15 cellular contexts compared by ENCODE assay signal in genomic region chr15:80483656-80484055, GRCh38.
A peak's percentile ranks its signal among the peaks of the same experiment; 100 is the strongest.
DNase-seq lines count a peak whose midpoint lies in the region; ATAC-seq and TF ChIP-seq lines count a peak whose summit lies in the region.
"Had no signal": no experiment of that assay in that cellular context is flagged by ENCODE, and none has a peak within 500 bp of the region (broad histone marks: within the 10 kb centered on the region; RNA-seq: fewer than 3 reads in every experiment).

No MANE protein-coding gene starts in this region.

- peak; percentile 4 for ATAC-seq in left ventricle myocardium superior
- no peak for ATAC-seq in GM18502 (IDR thresholded peaks at IDR 0.05; ENCODE audit: poor library complexity, unreplicated experiment)
- no peak for ATAC-seq in HG03159 (IDR thresholded peaks at IDR 0.05; ENCODE audit: unreplicated experiment)

- no peak overlapping the region for H2BK12ac ChIP-seq in neuronal stem cell (ENCODE audit: low read length)

- no peak overlapping the region for H3K18ac ChIP-seq in neuronal stem cell (ENCODE audit: low read length)

- H3K4me2 ChIP-seq in neuronal stem cell (ENCODE audit: insufficient read depth, low read length, poor library complexity, severe bottlenecking) = no peak overlapping the region

- H3K14ac ChIP-seq in neuronal stem cell (ENCODE audit: low read length) = no peak overlapping the region

- TF ChIP-seq CTCF in left ventricle myocardium inferior (IDR thresholded peaks at IDR 0.05; ENCODE audit: borderline replicate concordance) = no peak

- intact Hi-C loops in left ventricle myocardium superior (cut with micrococcal nuclease) (no loop called here), left ventricle myocardium inferior (cut with micrococcal nuclease) (no loop called here)

- H3K9me3 ChIP-seq in left ventricle myocardium inferior (replicated peaks) = no peaks in the 10 kb centered on the region
- H3K9me3 ChIP-seq in neuronal stem cell (replicated peaks in 1 of 2; ENCODE audit: control insufficient read depth in 2 of 2, insufficient read depth in 1 of 2, low read depth in 1 of 2, low read length in 2 of 2) = no peaks in the 10 kb centered on the region
- H3K9me3 ChIP-seq: HAP-1, Peyer's patch had no signal

- peak overlapping the region; percentile 64 for H3K9ac ChIP-seq in neuronal stem cell (ENCODE audit: low read depth, low read length, poor library complexity)

- H3K79me1 ChIP-seq in neuronal stem cell (ENCODE audit: low read depth, low read length) = no peaks in the 10 kb centered on the region

- no peak overlapping the region for H2BK15ac ChIP-seq in neuronal stem cell (ENCODE audit: low read length)

- DNase-seq in left ventricle myocardium superior (no peak), left ventricle myocardium inferior (no peak), fibroblast of gingiva (ENCODE audit: low read depth) (peak; percentile 31), neuronal stem cell (ENCODE audit: low spot score) (no peak), HuH-7.5 (ENCODE audit: low spot score) (no peak)
- no peak for DNase-seq in stimulated activated CD4-positive, alpha-beta T cell treated with anti-CD3 and anti-CD28 coated beads, Interleukin-1b, Interleukin-23, amount 100 ng/mL, for 48 hours
- DNase-seq: C1 segment of cervical spinal cord, NCI-H1436 treated with DMSO at 0.1 percent for 48 hours, NCI-H2081, NCI-H226, Peyer's patch, Right ventricle myocardium superior had no signal

- no CpG with 5 or more reads among the region's 3 CpGs for WGBS in neuronal stem cell (ENCODE audit: extremely low coverage in 2 of 2, insufficient read length in 2 of 2, insufficient replicate concordance in 1 of 2), 2 donors

- H3K27me3 ChIP-seq in left ventricle myocardium inferior (ENCODE audit: low read depth) (no peaks in the 10 kb centered on the region), neuronal stem cell (ENCODE audit: control insufficient read depth in 3 of 3, insufficient read depth in 3 of 3, low read depth in 1 of 3, low read length in 3 of 3) (no peaks in the 10 kb centered on the region)
- H3K27me3 ChIP-seq: Peyer's patch had no signal

- no peak overlapping the region for H3K4me3 ChIP-seq in left ventricle myocardium inferior
- no peak overlapping the region for H3K4me3 ChIP-seq in neuronal stem cell (ENCODE audit: low read length in 2 of 2)
- H3K4me3 ChIP-seq: HAP-1, Peyer's patch had no signal

- H3K36me3 ChIP-seq in left ventricle myocardium inferior (no peaks in the 10 kb centered on the region), neuronal stem cell (replicated peaks in 1 of 2; ENCODE audit: control insufficient read depth in 2 of 2, insufficient read depth in 2 of 2, low read length in 2 of 2) (peaks cover 19 to 91% of the 10 kb centered on the region in 2 donors)
- H3K36me3 ChIP-seq: HAP-1, Peyer's patch had no signal

- no peak overlapping the region for H2BK120ac ChIP-seq in neuronal stem cell (ENCODE audit: low read depth, low read length)

- H3K27ac ChIP-seq in left ventricle myocardium inferior (replicated peaks) = no peak overlapping the region
- no peak overlapping the region for H3K27ac ChIP-seq in neuronal stem cell (replicated peaks; ENCODE audit: low read length)

- H4K91ac ChIP-seq in neuronal stem cell (ENCODE audit: low read depth, low read length, poor library complexity) = no peak overlapping the region

- H2BK5ac ChIP-seq in neuronal stem cell (ENCODE audit: low read length) = no peak overlapping the region

- no peak overlapping the region for H2AK5ac ChIP-seq in neuronal stem cell (ENCODE audit: low read depth, low read length)

- no peak overlapping the region for H4K8ac ChIP-seq in neuronal stem cell (ENCODE audit: low read depth, low read length)

- H3K23ac ChIP-seq in neuronal stem cell (ENCODE audit: low read depth, low read length, poor library complexity) = no peak overlapping the region

- H3K4me1 ChIP-seq in left ventricle myocardium inferior = peaks cover 48% of the 10 kb centered on the region
- H3K4me1 ChIP-seq in neuronal stem cell (ENCODE audit: control insufficient read depth in 2 of 2, insufficient read depth in 1 of 2, low read depth in 1 of 2, low read length in 2 of 2) = peaks cover 3 to 7% of the 10 kb centered on the region in 2 donors
- H3K4me1 ChIP-seq: HAP-1, Peyer's patch had no signal

- H3K4ac ChIP-seq in neuronal stem cell (ENCODE audit: low read length) = no peak overlapping the region

- H2AFZ ChIP-seq in neuronal stem cell (ENCODE audit: low read length) = no peak overlapping the region
